ENCODE assay signal across 8 cellular contexts in genomic region chr20:48921883-48922867, GRCh38. TPM values are rescaled to one million over a fixed set of nuclear protein-coding genes. Genes with fewer than 3 reads are reported as not detected.
A peak's percentile ranks its signal among the peaks of the same experiment; 100 is the strongest.
DNase-seq lines count a peak whose midpoint lies in the region; ATAC-seq and TF ChIP-seq lines count a peak whose summit lies in the region.

No MANE protein-coding gene starts in this region.

- no peaks in the 10 kb centered on the region for H3K27me3 ChIP-seq in HUES64 (ENCODE audit: insufficient read depth, low read length)
- no peaks in the 10 kb centered on the region for H3K27me3 ChIP-seq in neuron (ENCODE audit: insufficient read depth, low read length)

- TF ChIP-seq CTCF in fibroblast of the aortic adventitia (IDR thresholded peaks at IDR 0.05; ENCODE audit: insufficient read depth, low read length): no peak

- H2AFZ ChIP-seq in neuron (ENCODE audit: low read depth, low read length): peak overlapping the region; percentile 39

- 13% methylated on average over 35 of the region's 35 CpGs for WGBS in HUES64

- H3K27ac ChIP-seq in HUES64 (ENCODE audit: low read depth, low read length): peak overlapping the region; percentile 90

- H3K4me3 ChIP-seq in HUES64 (ENCODE audit: low read length) (peak overlapping the region; percentile 92), fibroblast of the aortic adventitia (ENCODE audit: low read depth, low read length) (peak overlapping the region; percentile 97), neuron (ENCODE audit: low read length) (peak overlapping the region; percentile 55)

- DNase-seq in ELR (ENCODE audit: low read depth) (peak; percentile 70), UCSD-AML1 (lab: John Stamatoyannopoulos, UW; ENCODE audit: unreplicated experiment) (peak; percentile 68), fibroblast of the aortic adventitia (ENCODE audit: low read depth) (no peak), NCI-H2029 treated with DMSO at 0.1 percent for 48 hours (lab: John Stamatoyannopoulos, UW) (no peak)

- H3K4me1 ChIP-seq in HUES64 (ENCODE audit: insufficient read depth, low read length) (no peaks in the 10 kb centered on the region; the same call in 1 of the 2 replicates), neuron (ENCODE audit: insufficient read depth, low read length) (peaks cover 18% of the 10 kb centered on the region)

- H3K36me3 ChIP-seq in HUES64 (ENCODE audit: insufficient read depth, low read length) (no peaks in the 10 kb centered on the region), neuron (ENCODE audit: insufficient read depth, low read length) (no peaks in the 10 kb centered on the region)

- peak overlapping the region; percentile 96 for H3K9ac ChIP-seq in HUES64 (ENCODE audit: low read depth, low read length)

- H3K9me3 ChIP-seq in HUES64 (ENCODE audit: insufficient read depth, low read depth, low read length) (no peaks in the 10 kb centered on the region), neuron (ENCODE audit: low read length) (no peaks in the 10 kb centered on the region)

- ATAC-seq in GM21576 (IDR thresholded peaks at IDR 0.05; ENCODE audit: unreplicated experiment) (peak; percentile 36), GM21526 (IDR thresholded peaks at IDR 0.05; ENCODE audit: low FRiP score, unreplicated experiment) (no peak)

RNA-seq across cellular contexts. Expression of gene ARFGEF2, which starts 0.7 kb away (rescaled TPM):
- polyA plus RNA-seq in HUES64 (2013, experiment 1 of 2): 10.2 TPM
- polyA plus RNA-seq in HUES64 (2013, experiment 2 of 2): 10.5 TPM
- 31.6 and 52.7 TPM in 2 replicates for total RNA-seq in fibroblast of the aortic adventitia (ENCODE audit: low replicate concordance)

Comparison
In these comparisons a context has a peak if more than half of its experiments do, and no peak if none do; other contexts are left out.
1. DNase-seq: peak in ELR (single experiment) and UCSD-AML1 (single experiment); none in fibroblast of the aortic adventitia (single experiment) and NCI-H2029 treated with DMSO at 0.1 percent for 48 hours (single experiment).
2. Peak in every context shown above with its lines, with median percentiles within 50 percentile points of each other: H3K4me3 ChIP-seq.